Comparison of ENCODE assay signal across 8 cellular contexts in the genomic region with DNA sequence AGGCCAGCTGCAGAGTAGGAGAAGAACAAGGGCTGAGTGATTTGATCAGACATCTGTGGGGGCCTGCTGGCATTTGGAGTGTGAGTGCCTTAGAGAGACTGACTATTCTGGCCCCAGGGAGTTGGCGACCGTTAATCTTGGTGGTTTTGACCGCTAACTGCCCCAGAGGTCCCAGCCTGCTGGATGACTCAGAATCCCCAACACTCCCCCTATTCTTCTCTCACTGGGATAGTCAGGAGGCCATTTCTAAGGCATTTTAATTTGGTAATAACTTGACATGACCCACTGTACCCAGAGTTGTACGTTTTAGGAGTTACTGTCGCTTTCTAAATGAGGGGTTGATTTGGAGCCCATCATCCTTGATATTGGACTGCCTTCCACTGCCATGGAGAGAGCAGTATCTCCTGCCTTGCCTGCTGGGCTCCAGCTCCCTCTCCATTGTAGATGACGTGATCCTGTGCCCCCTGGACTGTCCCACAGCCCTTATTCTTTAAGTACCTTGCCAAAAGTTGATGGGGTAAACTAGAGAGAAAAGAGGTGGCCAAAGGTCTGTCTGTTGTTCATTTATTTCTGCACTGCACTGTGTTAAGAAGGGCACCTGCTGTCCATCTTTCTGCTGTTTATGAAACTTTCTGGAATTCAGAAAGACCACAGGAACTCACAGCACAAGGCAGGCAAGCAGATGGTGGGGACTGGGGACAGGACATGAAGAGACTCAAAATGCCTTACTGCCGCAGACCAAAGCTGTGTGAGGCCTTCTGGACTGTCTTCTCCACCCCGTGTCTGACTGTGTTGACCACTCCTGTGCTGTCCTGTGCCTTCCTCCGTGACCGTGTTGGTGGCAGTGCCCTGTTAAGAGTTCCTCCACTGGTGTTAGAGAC.
DNase-seq lines count a peak whose midpoint lies in the region; ATAC-seq and TF ChIP-seq lines count a peak whose summit lies in the region.

No MANE protein-coding gene starts in this region.

- peak overlapping the region; percentile 41 to 63 for H3K4me3 Mint-ChIP-seq in stimulated activated naive CD8-positive, alpha-beta T cell treated with anti-CD3 and anti-CD28 coated beads, Interleukin-15, amount 100 ng/mL, for 72 hours
- H3K4me3 Mint-ChIP-seq in activated CD4-positive, alpha-beta memory T cell treated with anti-CD3 and anti-CD28 coated beads, Interleukin-2, amount 10 ng/mL, durations not matched to agents 7 days and 5 days, result no peak overlapping the region

- DNase-seq in A673 (ENCODE audit: low spot score) (no peak), SW480 (ENCODE audit: low spot score) (peak; percentile 95), foreskin keratinocyte (peak in 1 of 2 donors; percentile 55)
- DNase-seq in stimulated activated naive CD8-positive, alpha-beta T cell treated with anti-CD3 and anti-CD28 coated beads, Interleukin-15, amount 100 ng/mL, for 72 hours, result no peak
- no peak for DNase-seq in activated CD4-positive, alpha-beta memory T cell treated with anti-CD3 and anti-CD28 coated beads, Interleukin-2, amount 10 ng/mL, durations not matched to agents 7 days and 5 days

- H3K4me1 ChIP-seq in A673 (ENCODE audit: insufficient read depth, low read length, poor library complexity, severe bottlenecking) (peaks cover 46% of the 10 kb centered on the region), HEK293 (ENCODE audit: control insufficient read depth, insufficient read depth, low read length) (peaks cover 27% of the 10 kb centered on the region), foreskin keratinocyte (peaks cover 28% of the 10 kb centered on the region)

- peaks cover 6% of the 10 kb centered on the region for H3K36me3 ChIP-seq in A673 (ENCODE audit: insufficient read depth, low read length, poor library complexity, severe bottlenecking)
- peaks cover 0 to 10% of the 10 kb centered on the region in 2 experiments; a peak in 1 of 3 replicates for H3K36me3 ChIP-seq in HEK293 (ENCODE audit: control insufficient read depth in 2 of 2, insufficient read depth in 1 of 2, low read length in 2 of 2)

- ATAC-seq in foreskin keratinocyte (peak; percentile 37), GM18502 (IDR thresholded peaks at IDR 0.05; ENCODE audit: poor library complexity, unreplicated experiment) (no peak), GM18498 (IDR thresholded peaks at IDR 0.05; ENCODE audit: unreplicated experiment) (no peak)
- ATAC-seq in stimulated activated naive CD8-positive, alpha-beta T cell treated with anti-CD3 and anti-CD28 coated beads, Interleukin-15, amount 100 ng/mL, for 72 hours, result no peak

- peaks cover 82% of the 10 kb centered on the region for H3K4me1 Mint-ChIP-seq in stimulated activated naive CD8-positive, alpha-beta T cell treated with anti-CD3 and anti-CD28 coated beads, Interleukin-15, amount 100 ng/mL, for 72 hours
- H3K4me1 Mint-ChIP-seq in activated CD4-positive, alpha-beta memory T cell treated with anti-CD3 and anti-CD28 coated beads, Interleukin-2, amount 10 ng/mL, durations not matched to agents 7 days and 5 days, result peaks cover 44% of the 10 kb centered on the region

- POLR2A ChIA-PET in A673 (lab: Charles Lee; ENCODE audit: low non-redundant PET), result no interaction called here
- POLR2A ChIA-PET in HEK293 (lab: Yijun Ruan, JAX), result interaction anchor here (1.4 kb wide), 1 partner anchor 23 kb away, joined by 5 read pairs; no protein-coding TSS in a partner anchor
- POLR2A ChIA-PET in activated CD4-positive, alpha-beta memory T cell treated with anti-CD3 and anti-CD28 coated beads, Interleukin-2, amount 10 ng/mL, durations not matched to agents 7 days and 5 days (lab: Charles Lee), result no interaction called here

- H3K27me3 Mint-ChIP-seq in stimulated activated naive CD8-positive, alpha-beta T cell treated with anti-CD3 and anti-CD28 coated beads, Interleukin-15, amount 100 ng/mL, for 72 hours, result no peaks in the 10 kb centered on the region
- no peaks in the 10 kb centered on the region for H3K27me3 Mint-ChIP-seq in activated CD4-positive, alpha-beta memory T cell treated with anti-CD3 and anti-CD28 coated beads, Interleukin-2, amount 10 ng/mL, durations not matched to agents 7 days and 5 days

- no peaks in the 10 kb centered on the region for H3K9me3 Mint-ChIP-seq in stimulated activated naive CD8-positive, alpha-beta T cell treated with anti-CD3 and anti-CD28 coated beads, Interleukin-15, amount 100 ng/mL, for 72 hours
- no peaks in the 10 kb centered on the region for H3K9me3 Mint-ChIP-seq in activated CD4-positive, alpha-beta memory T cell treated with anti-CD3 and anti-CD28 coated beads, Interleukin-2, amount 10 ng/mL, durations not matched to agents 7 days and 5 days

- no TSS peak for BruUV-seq in A673 (replicated peaks; lab: Mats Ljungman, UMichigan)

- H3K27ac ChIP-seq in A673 (ENCODE audit: low read depth, low read length, poor library complexity, severe bottlenecking) (peak overlapping the region; percentile 72), HEK293 (ENCODE audit: extremely low read depth, low read depth, low read length) (no peak overlapping the region; the same call in 1 of the 2 replicates), foreskin keratinocyte (no peak overlapping the region)

- peak overlapping the region; percentile 59 to 83 for H3K27ac Mint-ChIP-seq in stimulated activated naive CD8-positive, alpha-beta T cell treated with anti-CD3 and anti-CD28 coated beads, Interleukin-15, amount 100 ng/mL, for 72 hours
- no peak overlapping the region for H3K27ac Mint-ChIP-seq in activated CD4-positive, alpha-beta memory T cell treated with anti-CD3 and anti-CD28 coated beads, Interleukin-2, amount 10 ng/mL, durations not matched to agents 7 days and 5 days

- H3K9me3 ChIP-seq in A673 (ENCODE audit: low read depth, low read length, poor library complexity, severe bottlenecking) (no peaks in the 10 kb centered on the region), HEK293 (ENCODE audit: control insufficient read depth, insufficient read depth, low read depth, low read length) (no peaks in the 10 kb centered on the region)

- H3K4me3 ChIP-seq in A673 (ENCODE audit: low read depth, low read length, poor library complexity, severe bottlenecking) (no peak overlapping the region), HEK293 (ENCODE audit: low read depth, low read length) (no peak overlapping the region)

- H3K27me3 ChIP-seq in A673 (replicated peaks; ENCODE audit: insufficient read depth, low read depth, low read length, poor library complexity) (no peaks in the 10 kb centered on the region), foreskin keratinocyte (no peaks in the 10 kb centered on the region)

- no peak for TF ChIP-seq CTCF in A673 (conservative IDR thresholded peaks at IDR 0.05; ENCODE audit: low read depth, low read length)
- no peak for TF ChIP-seq CTCF in HEK293 (tag by site-specific recombination; IDR thresholded peaks at IDR 0.05)
- no peak for TF ChIP-seq CTCF in foreskin keratinocyte (conservative IDR thresholded peaks at IDR 0.05)

- peaks cover 12% of the 10 kb centered on the region for H3K36me3 Mint-ChIP-seq in activated CD4-positive, alpha-beta memory T cell treated with anti-CD3 and anti-CD28 coated beads, Interleukin-2, amount 10 ng/mL, durations not matched to agents 7 days and 5 days (ENCODE audit: low read depth)

- CTCF ChIA-PET in A673 (lab: Charles Lee) (no interaction called here), HEK293 (lab: Yijun Ruan, JAX) (interaction anchor here (1.6 kb wide), 1 partner anchor 100 kb away, joined by 9 read pairs; no protein-coding TSS in a partner anchor)
- CTCF ChIA-PET in activated CD4-positive, alpha-beta memory T cell treated with anti-CD3 and anti-CD28 coated beads, Interleukin-2, amount 10 ng/mL, durations not matched to agents 7 days and 5 days (lab: Charles Lee), result no interaction called here

- intact Hi-C loops in A673 (cut with micrococcal nuclease; ENCODE audit: unreplicated experiment), result no loop called here

TF ChIP-seq in HEK293, 187 proteins besides CTCF, POLR2A, EP300 and RAD21 (continues in another document):
- TF ChIP-seq, protein P1, sequence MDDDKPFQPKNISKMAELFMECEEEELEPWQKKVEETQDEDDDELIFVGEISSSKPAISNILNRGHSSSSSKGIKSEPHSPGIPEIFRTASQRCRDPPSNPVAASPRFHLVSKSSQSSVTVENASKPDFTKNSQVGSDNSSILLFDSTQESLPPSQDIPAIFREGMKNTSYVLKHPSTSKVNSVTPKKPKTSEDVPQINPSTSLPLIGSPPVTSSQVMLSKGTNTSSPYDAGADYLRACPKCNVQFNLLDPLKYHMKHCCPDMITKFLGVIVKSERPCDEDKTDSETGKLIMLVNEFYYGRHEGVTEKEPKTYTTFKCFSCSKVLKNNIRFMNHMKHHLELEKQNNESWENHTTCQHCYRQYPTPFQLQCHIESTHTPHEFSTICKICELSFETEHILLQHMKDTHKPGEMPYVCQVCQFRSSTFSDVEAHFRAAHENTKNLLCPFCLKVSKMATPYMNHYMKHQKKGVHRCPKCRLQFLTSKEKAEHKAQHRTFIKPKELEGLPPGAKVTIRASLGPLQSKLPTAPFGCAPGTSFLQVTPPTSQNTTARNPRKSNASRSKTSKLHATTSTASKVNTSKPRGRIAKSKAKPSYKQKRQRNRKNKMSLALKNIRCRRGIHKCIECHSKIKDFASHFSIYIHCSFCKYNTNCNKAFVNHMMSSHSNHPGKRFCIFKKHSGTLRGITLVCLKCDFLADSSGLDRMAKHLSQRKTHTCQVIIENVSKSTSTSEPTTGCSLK (tag by site-specific recombination; IDR thresholded peaks at IDR 0.05), result no peak
- no peak for TF ChIP-seq YY1 (tag by site-specific recombination; IDR thresholded peaks at IDR 0.05)
